ENCODE assay signal across 25 cellular contexts in the genomic region with DNA sequence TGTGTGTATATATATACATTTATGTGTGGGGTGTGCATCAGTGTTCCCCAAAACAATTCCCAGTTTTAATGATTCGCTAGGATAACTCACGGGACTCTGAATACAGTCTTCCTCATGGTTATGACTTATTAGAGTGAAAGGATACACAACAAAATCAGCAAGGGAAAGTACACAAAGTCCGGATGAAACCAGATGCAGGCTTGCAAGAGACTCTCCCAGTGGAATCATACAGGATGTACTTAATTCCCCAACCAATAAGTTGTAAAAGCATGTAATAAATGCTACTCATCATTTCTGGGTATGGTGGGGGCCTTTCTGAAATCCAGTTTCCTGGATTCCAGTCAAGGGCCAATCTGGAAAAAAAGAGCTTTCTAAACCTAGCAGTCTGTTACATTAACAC.
A peak's percentile ranks its signal among the peaks of the same experiment; 100 is the strongest.
DNase-seq lines count a peak whose midpoint lies in the region; ATAC-seq and TF ChIP-seq lines count a peak whose summit lies in the region.
"Had no signal": no experiment of that assay in that cellular context is flagged by ENCODE, and none has a peak within 500 bp of the region (broad histone marks: within the 10 kb centered on the region; RNA-seq: fewer than 3 reads in every experiment).

No MANE protein-coding gene starts in this region.

- H2AFZ ChIP-seq in ACC112 (ENCODE audit: low read length, unreplicated experiment), result no peak overlapping the region

- intact Hi-C loops in psoas muscle (cut with DNase I), result no loop called here

- no peaks in the 10 kb centered on the region for H3K79me2 ChIP-seq in ACC112 (ENCODE audit: control insufficient read depth, insufficient read depth, low read length, unreplicated experiment)

- H3K9me3 ChIP-seq in psoas muscle, result no peaks in the 10 kb centered on the region
- H3K9me3 ChIP-seq: neutrophil, SJCRH30, spleen had no signal

- no peaks in the 10 kb centered on the region for H3K27me3 Mint-ChIP-seq in naive thymus-derived CD8-positive, alpha-beta T cell
- H3K27me3 Mint-ChIP-seq in stimulated activated memory B cell treated with anti-CD40 and anti-IgM and Interleukin-4, amounts not matched to agents 10 μg/mL and 1 μg/mL and 100 μg/mL, for 72 hours, result no peaks in the 10 kb centered on the region
- H3K27me3 Mint-ChIP-seq: activated CD4-positive, alpha-beta memory T cell treated with anti-CD3 and anti-CD28 coated beads, Interleukin-2, amount 10 ng/mL, durations not matched to agents 7 days and 5 days; activated naive CD8-positive, alpha-beta T cell treated with anti-CD3 and anti-CD28 coated beads for 36 hours; T-cell had no signal

- no peak overlapping the region for H3K4me3 Mint-ChIP-seq in naive thymus-derived CD8-positive, alpha-beta T cell
- no peak overlapping the region for H3K4me3 Mint-ChIP-seq in stimulated activated memory B cell treated with anti-CD40 and anti-IgM and Interleukin-4, amounts not matched to agents 10 μg/mL and 1 μg/mL and 100 μg/mL, for 72 hours
- H3K4me3 Mint-ChIP-seq: activated CD4-positive, alpha-beta memory T cell treated with anti-CD3 and anti-CD28 coated beads, Interleukin-2, amount 10 ng/mL, durations not matched to agents 7 days and 5 days; activated naive CD8-positive, alpha-beta T cell treated with anti-CD3 and anti-CD28 coated beads for 36 hours; stimulated activated effector memory CD8-positive, alpha-beta T cell treated with anti-CD3 and anti-CD28 coated beads, Interleukin-12 subunit alpha, Interleukin-12 subunit beta, amount 100 ng/mL, for 72 hours; T-cell had no signal

- H3K27ac Mint-ChIP-seq in naive thymus-derived CD8-positive, alpha-beta T cell, result no peak overlapping the region
- no peak overlapping the region for H3K27ac Mint-ChIP-seq in stimulated activated memory B cell treated with anti-CD40 and anti-IgM and Interleukin-4, amounts not matched to agents 10 μg/mL and 1 μg/mL and 100 μg/mL, for 72 hours
- H3K27ac Mint-ChIP-seq: activated CD4-positive, alpha-beta memory T cell treated with anti-CD3 and anti-CD28 coated beads, Interleukin-2, amount 10 ng/mL, durations not matched to agents 7 days and 5 days; activated naive CD8-positive, alpha-beta T cell treated with anti-CD3 and anti-CD28 coated beads for 36 hours; stimulated activated effector memory CD8-positive, alpha-beta T cell treated with anti-CD3 and anti-CD28 coated beads, Interleukin-12 subunit alpha, Interleukin-12 subunit beta, amount 100 ng/mL, for 72 hours; T-cell had no signal

- peak overlapping the region; percentile 65 for H3K27ac ChIP-seq in ACC112 (ENCODE audit: low read depth, low read length)
- no peak overlapping the region for H3K27ac ChIP-seq in psoas muscle
- H3K27ac ChIP-seq: C4-2B, HL-60, neutrophil, SJCRH30, spleen had no signal

- no peaks in the 10 kb centered on the region for H3K4me1 Mint-ChIP-seq in naive thymus-derived CD8-positive, alpha-beta T cell
- H3K4me1 Mint-ChIP-seq in stimulated activated memory B cell treated with anti-CD40 and anti-IgM and Interleukin-4, amounts not matched to agents 10 μg/mL and 1 μg/mL and 100 μg/mL, for 72 hours, result no peaks in the 10 kb centered on the region
- H3K4me1 Mint-ChIP-seq: activated CD4-positive, alpha-beta memory T cell treated with anti-CD3 and anti-CD28 coated beads, Interleukin-2, amount 10 ng/mL, durations not matched to agents 7 days and 5 days; activated naive CD8-positive, alpha-beta T cell treated with anti-CD3 and anti-CD28 coated beads for 36 hours; stimulated activated effector memory CD8-positive, alpha-beta T cell treated with anti-CD3 and anti-CD28 coated beads, Interleukin-12 subunit alpha, Interleukin-12 subunit beta, amount 100 ng/mL, for 72 hours; T-cell had no signal

- H3K4me1 ChIP-seq in ACC112 (ENCODE audit: control insufficient read depth, insufficient read depth, low read length, unreplicated experiment) (peaks cover 30% of the 10 kb centered on the region), psoas muscle (no peaks in the 10 kb centered on the region)
- H3K4me1 ChIP-seq: SJCRH30, spleen had no signal

- no peak overlapping the region for H3K4me3 ChIP-seq in ACC112 (ENCODE audit: low read depth, low read length)
- H3K4me3 ChIP-seq in psoas muscle, result no peak overlapping the region
- H3K4me3 ChIP-seq: SJCRH30, spleen had no signal

- DNase-seq in DMS53 treated with DMSO at 0.1 percent for 48 hours (lab: John Stamatoyannopoulos, UW; ENCODE audit: unreplicated experiment), result peak; percentile 48
- DNase-seq in fibroblast of the conjunctiva (ENCODE audit: low read depth), result peak; percentile 85
- no peak for DNase-seq in psoas muscle
- DNase-seq in naive thymus-derived CD8-positive, alpha-beta T cell, result no peak
- DNase-seq: activated CD4-positive, alpha-beta memory T cell treated with anti-CD3 and anti-CD28 coated beads, Interleukin-2, amount 10 ng/mL, durations not matched to agents 7 days and 5 days; activated naive CD8-positive, alpha-beta T cell treated with anti-CD3 and anti-CD28 coated beads for 36 hours; Calu3; Kasumi-1; mammary epithelial cell; NCI-H2029; NCI-H226; SJCRH30; spleen; stimulated activated CD4-positive, alpha-beta T cell treated with anti-CD3 and anti-CD28 coated beads, Interleukin-2, amount 100 ng/mL, for 48 hours; T-cell had no signal

- TF ChIP-seq CTCF in psoas muscle (IDR thresholded peaks at IDR 0.05), result no peak

- peak in 3 of 4 donors; percentile 33 to 56 (median 46) for ATAC-seq in psoas muscle
- ATAC-seq in naive thymus-derived CD8-positive, alpha-beta T cell, result no peak
- ATAC-seq in GM21529 (IDR thresholded peaks at IDR 0.05; ENCODE audit: unreplicated experiment), result no peak
- ATAC-seq in stimulated activated memory B cell treated with anti-CD40 and anti-IgM and Interleukin-4, amounts not matched to agents 10 μg/mL and 1 μg/mL and 100 μg/mL, for 72 hours, result no peak
- ATAC-seq: HCT116; HepG2; Panc1; stimulated activated effector memory CD8-positive, alpha-beta T cell treated with anti-CD3 and anti-CD28 coated beads, Interleukin-12 subunit alpha, Interleukin-12 subunit beta, amount 100 ng/mL, for 72 hours; T-cell had no signal

- H3K9me3 Mint-ChIP-seq in naive thymus-derived CD8-positive, alpha-beta T cell, result peaks cover 0 to 16% (median 3%) of the 10 kb centered on the region in 9 donors
- no peaks in the 10 kb centered on the region for H3K9me3 Mint-ChIP-seq in stimulated activated memory B cell treated with anti-CD40 and anti-IgM and Interleukin-4, amounts not matched to agents 10 μg/mL and 1 μg/mL and 100 μg/mL, for 72 hours

- POLR2A ChIA-PET in naive thymus-derived CD8-positive, alpha-beta T cell (lab: Charles Lee), result no interaction called here

- no peaks in the 10 kb centered on the region for H3K36me3 Mint-ChIP-seq in naive thymus-derived CD8-positive, alpha-beta T cell
- H3K36me3 Mint-ChIP-seq in stimulated activated memory B cell treated with anti-CD40 and anti-IgM and Interleukin-4, amounts not matched to agents 10 μg/mL and 1 μg/mL and 100 μg/mL, for 72 hours, result no peaks in the 10 kb centered on the region
- H3K36me3 Mint-ChIP-seq: activated naive CD8-positive, alpha-beta T cell treated with anti-CD3 and anti-CD28 coated beads for 36 hours; stimulated activated effector memory CD8-positive, alpha-beta T cell treated with anti-CD3 and anti-CD28 coated beads, Interleukin-12 subunit alpha, Interleukin-12 subunit beta, amount 100 ng/mL, for 72 hours; T-cell had no signal

- H3K36me3 ChIP-seq in ACC112 (ENCODE audit: insufficient read depth, low read length) (no peaks in the 10 kb centered on the region), psoas muscle (ENCODE audit: insufficient read depth in 1 of 2, low read depth in 1 of 2) (no peaks in the 10 kb centered on the region)
- H3K36me3 ChIP-seq: neutrophil, SJCRH30, spleen had no signal

- WGBS in psoas muscle, 3 donors, result 51 to 66% (median 62%) methylated on average over 3 of the region's 3 CpGs

- H3K27me3 ChIP-seq in ACC112 (ENCODE audit: insufficient read depth, low read length) (no peaks in the 10 kb centered on the region), psoas muscle (ENCODE audit: insufficient read depth in 3 of 3, low read length in 2 of 3) (no peaks in the 10 kb centered on the region)
- H3K27me3 ChIP-seq: neutrophil, SJCRH30, spleen had no signal

Comparison
In these comparisons a context has a peak if more than half of its experiments do, and no peak if none do; other contexts are left out.
1. DNase-seq: peak in DMS53 treated with DMSO at 0.1 percent for 48 hours (single experiment) and fibroblast of the conjunctiva (single experiment); none in psoas muscle (0 of 2) and naive thymus-derived CD8-positive, alpha-beta T cell (0 of 10).
2. ATAC-seq: peak in psoas muscle (3 of 4); none in naive thymus-derived CD8-positive, alpha-beta T cell (0 of 2), GM21529 (single experiment) and stimulated activated memory B cell treated with anti-CD40 and anti-IgM and Interleukin-4, amounts not matched to agents 10 μg/mL and 1 μg/mL and 100 μg/mL, for 72 hours (single experiment).